Comparison of ENCODE assay signal across 2 cellular contexts in the genomic region with DNA sequence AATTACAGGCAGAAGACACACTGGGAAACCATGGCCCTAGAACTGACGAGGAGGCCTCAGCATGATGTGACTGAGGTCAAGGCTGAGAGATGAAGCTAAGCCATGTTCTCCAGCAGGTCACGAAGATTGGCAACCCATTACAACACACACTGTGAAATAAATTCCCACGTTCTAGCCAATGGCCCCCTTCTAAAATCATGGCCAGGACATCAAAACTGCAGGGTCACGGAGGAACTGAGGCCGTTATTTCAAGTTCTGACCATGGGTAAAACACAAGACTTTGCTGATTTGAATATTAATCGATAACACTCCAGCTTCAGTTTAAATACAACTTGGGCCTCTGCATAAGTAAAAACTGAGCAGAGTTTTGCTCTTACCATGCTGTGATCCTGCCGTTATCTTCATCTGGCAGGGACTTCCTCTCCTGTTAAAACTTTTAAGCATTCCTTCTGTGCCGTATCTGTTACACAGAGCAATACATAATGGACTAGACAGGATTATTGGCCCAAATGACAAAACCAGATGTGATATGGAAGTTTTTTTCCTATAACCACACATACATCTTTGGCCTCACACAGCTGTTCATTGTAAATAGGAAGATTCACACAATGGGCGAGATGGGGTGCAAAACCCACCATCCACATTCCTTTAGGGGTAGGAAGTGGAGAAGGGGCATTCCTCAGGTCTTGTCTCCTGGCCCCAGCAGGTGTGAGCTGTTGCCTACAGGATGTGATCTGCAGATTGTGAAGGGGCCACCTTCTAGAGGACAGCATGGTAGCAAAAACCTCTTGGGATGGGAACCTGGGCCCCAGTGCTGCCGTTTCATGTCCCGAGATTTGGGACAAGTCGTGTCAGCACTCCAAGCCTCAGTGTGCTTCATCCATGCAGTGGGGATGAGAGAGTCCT.
A peak's percentile ranks its signal among the peaks of the same experiment; 100 is the strongest.
TF ChIP-seq lines count a peak whose summit lies in the region.

No MANE protein-coding gene starts in this region.

TF ChIP-seq in HEK293, 187 proteins besides CTCF, POLR2A, EP300 and RAD21:
- TF ChIP-seq PRDM6 (tag by site-specific recombination; IDR thresholded peaks at IDR 0.05) (no peak), ZNF600 (tag by site-specific recombination; IDR thresholded peaks at IDR 0.05) (0 out of 2 replicates have a peak, but pooled peaks have one; percentile 17), ZIC2 (tag by site-specific recombination; IDR thresholded peaks at IDR 0.05) (peak; percentile 33; the same call in 1 of the 2 replicates)

TF ChIP-seq in H1, 55 proteins besides CTCF, POLR2A, EP300 and RAD21:
- TF ChIP-seq GABPA (IDR thresholded peaks at IDR 0.05; ENCODE audit: borderline replicate concordance, insufficient read depth, low read length) (no peak), YY1 (IDR thresholded peaks at IDR 0.05; ENCODE audit: low read depth, low read length) (no peak), CBX8 (IDR thresholded peaks at IDR 0.05; ENCODE audit: borderline replicate concordance, low read depth, low read length) (no peak), SIN3A (conservative IDR thresholded peaks at IDR 0.05 in 1 of 2, IDR thresholded peaks at IDR 0.05 in 1 of 2; ENCODE audit: low read depth in 1 of 2, low read length in 2 of 2) (no peak)
TF ChIP-seq in H1: peak in this region for 0.
